In the genomic region with DNA sequence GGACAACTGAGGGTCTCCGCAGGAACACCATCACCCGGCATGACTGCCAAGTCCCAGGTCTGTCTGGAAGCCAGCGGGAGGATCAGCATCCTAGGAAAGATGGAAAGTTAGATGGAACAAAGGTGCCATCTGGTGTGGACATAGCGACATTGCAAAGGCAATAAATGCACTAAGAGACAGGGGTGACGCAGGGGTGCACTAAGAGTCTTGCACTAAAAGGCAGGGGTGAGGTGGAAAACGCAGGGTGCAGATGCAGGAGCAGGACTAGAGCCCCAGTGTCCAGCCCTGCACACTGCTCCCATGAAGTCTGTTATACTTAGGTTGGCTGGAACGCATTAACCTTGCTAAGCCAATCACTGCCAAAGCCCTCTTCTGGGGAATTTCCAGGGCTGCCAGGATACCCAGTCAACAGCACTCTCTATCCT, we compare ENCODE assay signal across 8 cellular contexts. TPM values are rescaled to one million over a fixed set of nuclear protein-coding genes. Genes with fewer than 3 reads are reported as not detected.
DNase-seq lines count a peak whose midpoint lies in the region; ATAC-seq and TF ChIP-seq lines count a peak whose summit lies in the region.

No MANE protein-coding gene starts in this region.

- H3K36me3 ChIP-seq in SJSA1 (peaks cover 36% of the 10 kb centered on the region), trophoblast cell (ENCODE audit: control insufficient read depth in 1 of 2, insufficient read depth in 2 of 2, low read length in 2 of 2) (peaks cover 8 to 16% of the 10 kb centered on the region in 2 experiments)

- H4K91ac ChIP-seq in trophoblast cell (ENCODE audit: low read depth, low read length): no peak overlapping the region

- no peak overlapping the region for H2AFZ ChIP-seq in trophoblast cell (ENCODE audit: insufficient read depth, low read length, poor library complexity)

- no peak overlapping the region for H3K18ac ChIP-seq in trophoblast cell (ENCODE audit: low read length)

- DNase-seq in AG10803 (ENCODE audit: low read depth) (peak; percentile 68), GOT3 (lab: John Stamatoyannopoulos, UW) (peak; percentile 26), SJSA1 (ENCODE audit: low read depth in 1 of 2, low spot score in 2 of 2) (peak; percentile 83 to 84), fibroblast of the conjunctiva (ENCODE audit: low read depth) (peak; percentile 56), trophoblast cell (peak; percentile 24 to 74), GM19240 (ENCODE audit: insufficient read length, low spot score) (no peak)
- DNase-seq in activated CD4-positive, alpha-beta T cell treated with anti-CD3 and anti-CD28 coated beads for 48 hours: no peak

- no peak overlapping the region for H2BK12ac ChIP-seq in trophoblast cell (ENCODE audit: low read length)

- no peak for ATAC-seq in GM18502 (IDR thresholded peaks at IDR 0.05; ENCODE audit: poor library complexity, unreplicated experiment)

- H3K27me3 ChIP-seq in SJSA1 (replicated peaks): no peaks in the 10 kb centered on the region
- no peaks in the 10 kb centered on the region for H3K27me3 ChIP-seq in trophoblast cell (ENCODE audit: insufficient read depth, low read length)

- H3K4ac ChIP-seq in trophoblast cell (ENCODE audit: low read depth, low read length): no peak overlapping the region

- no peaks in the 10 kb centered on the region for H3K79me2 ChIP-seq in trophoblast cell (ENCODE audit: control insufficient read depth, insufficient read depth, low read length, poor library complexity)

- H2AK5ac ChIP-seq in trophoblast cell (ENCODE audit: low read length): no peak overlapping the region

- H2BK5ac ChIP-seq in trophoblast cell (ENCODE audit: low read depth, low read length, poor library complexity): no peak overlapping the region

- peaks cover 9% of the 10 kb centered on the region for H3K79me1 ChIP-seq in trophoblast cell (ENCODE audit: low read length)

- no peak overlapping the region for H4K8ac ChIP-seq in trophoblast cell (ENCODE audit: low read depth, low read length)

- no peak overlapping the region for H4K12ac ChIP-seq in trophoblast cell (ENCODE audit: low read depth, low read length)

- no peak overlapping the region for H2BK120ac ChIP-seq in trophoblast cell (ENCODE audit: insufficient read depth, low read length, poor library complexity)

- H3K14ac ChIP-seq in trophoblast cell (ENCODE audit: low read length): no peak overlapping the region

- H3K9me3 ChIP-seq in SJSA1 (replicated peaks) (no peaks in the 10 kb centered on the region), trophoblast cell (ENCODE audit: insufficient read depth, low read depth, low read length) (no peaks in the 10 kb centered on the region)

- no CpG with 5 or more reads among the region's 7 CpGs for WGBS in trophoblast cell (ENCODE audit: extremely low coverage, insufficient coverage, insufficient read length)

- H3K4me1 ChIP-seq in SJSA1 (replicated peaks) (peaks cover 85% of the 10 kb centered on the region), trophoblast cell (ENCODE audit: control insufficient read depth in 1 of 2, insufficient read depth in 2 of 2, low read length in 2 of 2) (peaks cover 14 to 16% of the 10 kb centered on the region in 2 experiments)

- H3K4me2 ChIP-seq in trophoblast cell (ENCODE audit: low read length): no peak overlapping the region

- H3K4me3 ChIP-seq in AG10803 (ENCODE audit: low read length): no peak overlapping the region
- no peak overlapping the region for H3K4me3 ChIP-seq in SJSA1
- no peak overlapping the region for H3K4me3 ChIP-seq in trophoblast cell (ENCODE audit: low read depth, low read length)

- peak; percentile 85 for TF ChIP-seq CTCF in AG10803 (conservative IDR thresholded peaks at IDR 0.05; ENCODE audit: low read length)

- H3K23ac ChIP-seq in trophoblast cell (ENCODE audit: low read length): no peak overlapping the region

- H3K9ac ChIP-seq in trophoblast cell (ENCODE audit: low read length): no peak overlapping the region

- H3K27ac ChIP-seq in SJSA1 (peak overlapping the region; percentile 98; the same call in 1 of the 2 replicates), trophoblast cell (ENCODE audit: low read depth, low read length) (no peak overlapping the region)

RNA-seq across cellular contexts. Expression of a gene that starts 15.5 kb away (rescaled TPM):
- total RNA-seq in SJSA1 (2014; rRNA removed; shearing (Covaris generic)): 101 and 124 TPM in 2 replicates
- 225 and 237 TPM in 2 replicates for polyA plus RNA-seq in trophoblast cell (2013)

RNA-seq across cellular contexts. Expression of a gene that starts 28.9 kb away (rescaled TPM):
- total RNA-seq in SJSA1 (2014; rRNA removed; shearing (Covaris generic)): 240 and 259 TPM in 2 replicates
- 86.3 and 87.7 TPM in 2 replicates for polyA plus RNA-seq in trophoblast cell (2013)

RNA-seq across cellular contexts. Expression of a gene that starts 56.2 kb away (rescaled TPM):
- 2,833 and 2,882 TPM in 2 replicates for total RNA-seq in SJSA1 (2014; rRNA removed; shearing (Covaris generic))
- polyA plus RNA-seq in trophoblast cell (2013): 1,673 and 1,689 TPM in 2 replicates

Comparison
In these comparisons a context has a peak if more than half of its experiments do, and no peak if none do; other contexts are left out.
1. DNase-seq: peak in AG10803 (single experiment), GOT3 (single experiment), SJSA1 (2 of 2), fibroblast of the conjunctiva (single experiment) and trophoblast cell (2 of 2); none in activated CD4-positive, alpha-beta T cell treated with anti-CD3 and anti-CD28 coated beads for 48 hours (single experiment) and GM19240 (single experiment).